Comparison of ENCODE assay signal across 9 cellular contexts in genomic region chr6:71349395-71349794, GRCh38.
DNase-seq lines count a peak whose midpoint lies in the region; ATAC-seq, FAIRE-seq and TF ChIP-seq lines count a peak whose summit lies in the region.
"Had no signal": no experiment of that assay in that cellular context is flagged by ENCODE, and none has a peak within 500 bp of the region (broad histone marks: within the 10 kb centered on the region; RNA-seq: fewer than 3 reads in every experiment).

No MANE protein-coding gene starts in this region.

- FAIRE-seq in islet of Langerhans (lab: Jason Lieb, UNC) = peak; percentile 99

- H3K27ac ChIP-seq in DND-41 (ENCODE audit: low read length) = no peak overlapping the region
- no peak overlapping the region for H3K27ac ChIP-seq in WERI-Rb-1
- peak overlapping the region; percentile 51 to 71 for H3K27ac ChIP-seq in uterus

- H3K4me1 ChIP-seq in DND-41 (ENCODE audit: insufficient read depth, low read length) (no peaks in the 10 kb centered on the region), Loucy (ENCODE audit: insufficient read depth, low read length, poor library complexity, severe bottlenecking) (no peaks in the 10 kb centered on the region), uterus (peaks cover 0 to 5% of the 10 kb centered on the region in 2 donors)

- H4K20me1 ChIP-seq in DND-41 (ENCODE audit: insufficient read depth, low read length) (no peaks in the 10 kb centered on the region), Loucy (ENCODE audit: insufficient read depth, low read length, poor library complexity, severe bottlenecking) (no peaks in the 10 kb centered on the region)

- H3K4me3 ChIP-seq in DND-41 (ENCODE audit: low read depth in 1 of 2, low read length in 2 of 2) = no peak overlapping the region
- H3K4me3 ChIP-seq in Loucy (ENCODE audit: low read length, poor library complexity, severe bottlenecking) = no peak overlapping the region
- H3K4me3 ChIP-seq in WERI-Rb-1 (ENCODE audit: low read depth, low read length) = no peak overlapping the region
- no peak overlapping the region for H3K4me3 ChIP-seq in uterus

- H3K4me2 ChIP-seq in DND-41 (ENCODE audit: insufficient read depth, low read length) (no peak overlapping the region), Loucy (ENCODE audit: low read depth, low read length, poor library complexity, severe bottlenecking) (no peak overlapping the region)

- H3K36me3 ChIP-seq in DND-41 (ENCODE audit: insufficient read depth, low read length) (no peaks in the 10 kb centered on the region), Loucy (ENCODE audit: insufficient read depth, low read length) (no peaks in the 10 kb centered on the region), WERI-Rb-1 (no peaks in the 10 kb centered on the region), uterus (no peaks in the 10 kb centered on the region)

- H2AFZ ChIP-seq in DND-41 (ENCODE audit: low read depth, low read length) (no peak overlapping the region), Loucy (ENCODE audit: low read length) (no peak overlapping the region)

- ATAC-seq in DND-41 (ENCODE audit: insufficient read depth, low read depth) (no peak), HG02981 (IDR thresholded peaks at IDR 0.05; ENCODE audit: unreplicated experiment) (no peak)
- ATAC-seq: naive thymus-derived CD8-positive, alpha-beta T cell had no signal

- DNase-seq in DND-41 (no peak), WERI-Rb-1 (no peak), uterus (no peak), 8988T (no peak)
- DNase-seq in effector CD4-positive, alpha-beta T cell = no peak

- H3K9me3 ChIP-seq in DND-41 (ENCODE audit: insufficient read depth, low read length, severe bottlenecking) (no peaks in the 10 kb centered on the region), Loucy (ENCODE audit: insufficient read depth, low read depth, low read length) (no peaks in the 10 kb centered on the region), WERI-Rb-1 (ENCODE audit: severe bottlenecking) (no peaks in the 10 kb centered on the region), uterus (no peaks in the 10 kb centered on the region)

- H3K27me3 ChIP-seq in DND-41 (ENCODE audit: insufficient read depth, low read length, poor library complexity) (peaks cover 6% of the 10 kb centered on the region), Loucy (ENCODE audit: insufficient read depth, low read length, poor library complexity, severe bottlenecking) (no peaks in the 10 kb centered on the region), WERI-Rb-1 (ENCODE audit: insufficient read depth, low read depth, severe bottlenecking) (no peaks in the 10 kb centered on the region), uterus (no peaks in the 10 kb centered on the region)

- no peak overlapping the region for H3K9ac ChIP-seq in DND-41 (ENCODE audit: low read depth, low read length)
- H3K9ac ChIP-seq in Loucy (ENCODE audit: low read depth, low read length, poor library complexity, severe bottlenecking) = no peak overlapping the region

- H3F3A ChIP-seq in Loucy (ENCODE audit: low read depth) = no peaks in the 10 kb centered on the region

- intact Hi-C loops in uterus (cut with DNase I; ENCODE audit: low total_unique reads) = no loop called here

- no peaks in the 10 kb centered on the region for H3K9me2 ChIP-seq in Loucy (replicated peaks; ENCODE audit: low read depth, low read length)

- TF ChIP-seq POLR2A in uterus (IDR thresholded peaks at IDR 0.05) = no peak

- peak; percentile 58 for TF ChIP-seq CTCF in DND-41 (IDR thresholded peaks at IDR 0.05; ENCODE audit: borderline replicate concordance, extremely low read depth, low read length, poor library complexity, severe bottlenecking)
- TF ChIP-seq CTCF in Loucy (conservative IDR thresholded peaks at IDR 0.05; ENCODE audit: low read length) = peak; percentile 83
- peak; percentile 13; the same call in 1 of the 2 replicates for TF ChIP-seq CTCF in WERI-Rb-1 (IDR thresholded peaks at IDR 0.05; ENCODE audit: low read depth, low read length)
- TF ChIP-seq CTCF in uterus (IDR thresholded peaks at IDR 0.05) = peak; percentile 48 to 64 (median 56)

- H3K79me2 ChIP-seq in DND-41 (ENCODE audit: insufficient read depth, low read length) (no peaks in the 10 kb centered on the region), Loucy (ENCODE audit: insufficient read depth, low read length) (no peaks in the 10 kb centered on the region)

Comparison
In these comparisons a context has a peak if more than half of its experiments do, and no peak if none do; other contexts are left out.
1. H3K27ac ChIP-seq: peak in uterus (2 of 2); none in DND-41 (single experiment) and WERI-Rb-1 (single experiment).
2. CTCF ChIP-seq: peak in every context shown above with its lines; median percentile 83 in Loucy; 58 in DND-41; 56 in uterus; 13 in WERI-Rb-1.